In genomic region chr22:26610072-26610958, GRCh38 we compare ENCODE assay signal across 9 cellular contexts. TPM values are rescaled to one million over a fixed set of nuclear protein-coding genes. Genes with fewer than 3 reads are reported as not detected.
DNase-seq lines count a peak whose midpoint lies in the region; ATAC-seq and TF ChIP-seq lines count a peak whose summit lies in the region.
"Had no signal": no experiment of that assay in that cellular context is flagged by ENCODE, and none has a peak within 500 bp of the region (broad histone marks: within the 10 kb centered on the region; RNA-seq: fewer than 3 reads in every experiment).

No MANE protein-coding gene starts in this region.

- no peak overlapping the region for H3K23ac ChIP-seq in mesendoderm (ENCODE audit: low read length)

- no peak overlapping the region for H3K18ac ChIP-seq in mesendoderm (ENCODE audit: low read length)

- H3K27ac ChIP-seq in KMS-11, result peak overlapping the region; percentile 83
- no peak overlapping the region for H3K27ac ChIP-seq in mesendoderm (ENCODE audit: low read depth, low read length)

- H3K4me2 ChIP-seq in KMS-11, result peak overlapping the region; percentile 55
- H3K4me2 ChIP-seq in mesendoderm (ENCODE audit: low read length), result no peak overlapping the region

- DNase-seq in activated T-helper 2 cell treated with anti-CD3 and anti-CD28 coated beads, Interferon-gamma antibody, Interleukin-2, Interleukin-4, amounts not matched to agents 10 μg/mL and 5 μg/mL and 100 μg/mL, durations not matched to agents 14 hours and 24 hours and 36 hours (ENCODE audit: low spot score), result peak; percentile 40
- DNase-seq in mesendoderm, result no peak
- DNase-seq in effector CD8-positive, alpha-beta T cell (lab: John Stamatoyannopoulos, UW), result no peak
- DNase-seq in DMS79 treated with DMSO at 0.1 percent for 48 hours (lab: John Stamatoyannopoulos, UW), result no peak
- DNase-seq in NCI-H1092 treated with DMSO at 0.1 percent for 48 hours (lab: John Stamatoyannopoulos, UW), result no peak

- H3K27me3 Mint-ChIP-seq in activated T-helper 2 cell treated with anti-CD3 and anti-CD28 coated beads, Interferon-gamma antibody, Interleukin-2, Interleukin-4, amounts not matched to agents 10 μg/mL and 5 μg/mL and 100 μg/mL, durations not matched to agents 14 hours and 24 hours and 36 hours (ENCODE audit: low read depth), result peaks cover 11% of the 10 kb centered on the region

- H2BK15ac ChIP-seq in mesendoderm (replicated peaks; ENCODE audit: low read depth), result no peak overlapping the region

- H3K27me3 ChIP-seq in KMS-11 (ENCODE audit: insufficient read depth, low read depth) (no peaks in the 10 kb centered on the region), mesendoderm (ENCODE audit: insufficient read depth, low read length, poor library complexity) (no peaks in the 10 kb centered on the region)

- H2BK5ac ChIP-seq in mesendoderm (ENCODE audit: low read length), result no peak overlapping the region

- no peaks in the 10 kb centered on the region for H3K9me3 Mint-ChIP-seq in activated T-helper 2 cell treated with anti-CD3 and anti-CD28 coated beads, Interferon-gamma antibody, Interleukin-2, Interleukin-4, amounts not matched to agents 10 μg/mL and 5 μg/mL and 100 μg/mL, durations not matched to agents 14 hours and 24 hours and 36 hours

- 0 out of 2 replicates have a peak overlapping the region, but pooled peaks have one; percentile 4 for H2AFZ ChIP-seq in KMS-11 (ENCODE audit: low read depth)

- H3K9ac ChIP-seq in KMS-11 (peak overlapping the region; percentile 36; the same call in 1 of the 2 replicates), mesendoderm (ENCODE audit: low read length) (no peak overlapping the region)

- H4K8ac ChIP-seq in mesendoderm (ENCODE audit: low read depth, low read length), result no peak overlapping the region

- H3K4ac ChIP-seq in mesendoderm (ENCODE audit: low read depth, low read length), result peak overlapping the region; percentile 2

- peak; percentile 82 for ATAC-seq in GM18498 (IDR thresholded peaks at IDR 0.05; ENCODE audit: unreplicated experiment)
- peak; percentile 67 for ATAC-seq in GM21717 (IDR thresholded peaks at IDR 0.05; ENCODE audit: unreplicated experiment)

- no peaks in the 10 kb centered on the region for H3K36me3 ChIP-seq in KMS-11 (ENCODE audit: insufficient read depth)
- H3K36me3 ChIP-seq in mesendoderm (ENCODE audit: control insufficient read depth, insufficient read depth, low read length), result no peaks in the 10 kb centered on the region

- TF ChIP-seq CTCF in KMS-11 (conservative IDR thresholded peaks at IDR 0.05; ENCODE audit: low read depth, low read length), result no peak

- no CpG with 5 or more reads among the region's 12 CpGs for WGBS in mesendoderm (ENCODE audit: extremely low coverage, insufficient coverage, low lambda C conversion rate)

- H4K5ac ChIP-seq in mesendoderm (ENCODE audit: low read length), result no peak overlapping the region

- no peaks in the 10 kb centered on the region for H3K79me2 ChIP-seq in KMS-11 (ENCODE audit: insufficient read depth, low read depth)
- H3K79me2 ChIP-seq in mesendoderm (ENCODE audit: control insufficient read depth, insufficient read depth, low read length), result no peaks in the 10 kb centered on the region

- H3K4me3 ChIP-seq in KMS-11 (IDR thresholded peaks at IDR 0.05; ENCODE audit: insufficient read depth, low read depth, low read length) (no peak overlapping the region), mesendoderm (ENCODE audit: low read length) (no peak overlapping the region)

- H3K27ac Mint-ChIP-seq in activated T-helper 2 cell treated with anti-CD3 and anti-CD28 coated beads, Interferon-gamma antibody, Interleukin-2, Interleukin-4, amounts not matched to agents 10 μg/mL and 5 μg/mL and 100 μg/mL, durations not matched to agents 14 hours and 24 hours and 36 hours, result peak overlapping the region; percentile 31

- H2AK5ac ChIP-seq in mesendoderm (ENCODE audit: low read length), result peak overlapping the region; percentile 76

- H3K4me1 ChIP-seq in KMS-11 (ENCODE audit: low read depth, poor library complexity, severe bottlenecking) (peaks cover 81% of the 10 kb centered on the region), mesendoderm (ENCODE audit: control insufficient read depth, low read depth, low read length) (peaks cover 9% of the 10 kb centered on the region)

- peak overlapping the region; percentile 59 for H3K56ac ChIP-seq in mesendoderm (ENCODE audit: low read length)

- no peak overlapping the region for H2BK120ac ChIP-seq in mesendoderm (ENCODE audit: low read depth, low read length)

- H3K79me1 ChIP-seq in mesendoderm (ENCODE audit: low read length), result no peaks in the 10 kb centered on the region

- H3K36me3 Mint-ChIP-seq in activated T-helper 2 cell treated with anti-CD3 and anti-CD28 coated beads, Interferon-gamma antibody, Interleukin-2, Interleukin-4, amounts not matched to agents 10 μg/mL and 5 μg/mL and 100 μg/mL, durations not matched to agents 14 hours and 24 hours and 36 hours (ENCODE audit: low read depth), result no peaks in the 10 kb centered on the region

- intact Hi-C loops in activated T-helper 2 cell treated with anti-CD3 and anti-CD28 coated beads, Interferon-gamma antibody, Interleukin-2, Interleukin-4, amounts not matched to agents 10 μg/mL and 5 μg/mL and 100 μg/mL, durations not matched to agents 14 hours and 24 hours and 36 hours (cut with micrococcal nuclease), result no loop called here

- H3K4me3 Mint-ChIP-seq in activated T-helper 2 cell treated with anti-CD3 and anti-CD28 coated beads, Interferon-gamma antibody, Interleukin-2, Interleukin-4, amounts not matched to agents 10 μg/mL and 5 μg/mL and 100 μg/mL, durations not matched to agents 14 hours and 24 hours and 36 hours (ENCODE audit: low read depth), result no peak overlapping the region

- no peaks in the 10 kb centered on the region for H4K20me1 ChIP-seq in KMS-11 (ENCODE audit: insufficient read depth)

- H3K4me1 Mint-ChIP-seq in activated T-helper 2 cell treated with anti-CD3 and anti-CD28 coated beads, Interferon-gamma antibody, Interleukin-2, Interleukin-4, amounts not matched to agents 10 μg/mL and 5 μg/mL and 100 μg/mL, durations not matched to agents 14 hours and 24 hours and 36 hours (ENCODE audit: low read depth), result peaks cover 20% of the 10 kb centered on the region

RNA-seq across cellular contexts. Expression of gene CRYBB1, which starts 7.5 kb away (rescaled TPM):
- total RNA-seq in activated T-helper 2 cell treated with anti-CD3 and anti-CD28 coated beads, Interferon-gamma antibody, Interleukin-2, Interleukin-4, amounts not matched to agents 10 μg/mL and 5 μg/mL and 100 μg/mL, durations not matched to agents 14 hours and 24 hours and 36 hours, result not detected in 2 replicates
- 7.3 TPM for polyA plus RNA-seq in mesendoderm (2013, experiment 1 of 2)
- polyA plus RNA-seq in mesendoderm (2013, experiment 2 of 2), result 7.5 TPM
- polyA plus RNA-seq: neural cell had no signal

RNA-seq across cellular contexts. Expression of gene CRYBA4, which starts 11.4 kb away (rescaled TPM):
- total RNA-seq in activated T-helper 2 cell treated with anti-CD3 and anti-CD28 coated beads, Interferon-gamma antibody, Interleukin-2, Interleukin-4, amounts not matched to agents 10 μg/mL and 5 μg/mL and 100 μg/mL, durations not matched to agents 14 hours and 24 hours and 36 hours, result not detected in 2 replicates
- 0.72 TPM for polyA plus RNA-seq in mesendoderm (2013, experiment 1 of 2)
- polyA plus RNA-seq in mesendoderm (2013, experiment 2 of 2), result 0.60 TPM
- polyA plus RNA-seq: neural cell had no signal

RNA-seq across cellular contexts. Expression of gene TPST2, which starts 20.4 kb away (rescaled TPM):
- 13.7 and 14.2 TPM in 2 replicates for total RNA-seq in activated T-helper 2 cell treated with anti-CD3 and anti-CD28 coated beads, Interferon-gamma antibody, Interleukin-2, Interleukin-4, amounts not matched to agents 10 μg/mL and 5 μg/mL and 100 μg/mL, durations not matched to agents 14 hours and 24 hours and 36 hours
- polyA plus RNA-seq in mesendoderm (2013, experiment 1 of 2), result 60.8 TPM
- 59.3 TPM for polyA plus RNA-seq in mesendoderm (2013, experiment 2 of 2)

RNA-seq across cellular contexts. Expression of gene MIAT, which starts 47.1 kb away (rescaled TPM):
- 11.9 and 13.0 TPM in 2 replicates for total RNA-seq in activated T-helper 2 cell treated with anti-CD3 and anti-CD28 coated beads, Interferon-gamma antibody, Interleukin-2, Interleukin-4, amounts not matched to agents 10 μg/mL and 5 μg/mL and 100 μg/mL, durations not matched to agents 14 hours and 24 hours and 36 hours
- 5.6 TPM for polyA plus RNA-seq in mesendoderm (2013, experiment 1 of 2)
- polyA plus RNA-seq in mesendoderm (2013, experiment 2 of 2), result 5.2 TPM
